Comparison of ENCODE assay signal across 27 cellular contexts in the genomic region with DNA sequence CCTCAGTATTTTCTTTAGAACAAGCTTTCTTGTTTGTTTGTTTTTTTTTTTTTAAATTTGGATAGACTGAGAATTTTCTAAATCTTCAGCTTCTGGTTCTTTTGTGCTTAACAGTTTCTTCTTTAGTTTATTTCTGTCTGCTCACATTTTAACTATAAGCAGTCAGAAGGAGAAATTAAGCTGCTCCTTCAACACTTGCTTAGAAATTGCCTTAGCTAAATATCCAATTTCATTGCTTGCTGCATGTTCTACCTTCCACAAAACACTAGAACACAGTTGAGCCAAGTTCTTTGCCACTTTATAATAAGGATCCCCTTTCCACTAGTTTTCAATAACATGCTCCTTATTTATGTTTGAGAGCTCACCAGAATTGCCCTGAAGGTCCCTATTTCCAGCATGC.
"Had no signal": no experiment of that assay in that cellular context is flagged by ENCODE, and none has a peak within 500 bp of the region (broad histone marks: within the 10 kb centered on the region; RNA-seq: fewer than 3 reads in every experiment).

No MANE protein-coding gene starts in this region.

- H3K27ac ChIP-seq: stomach, suprapubic skin, testis, thoracic aorta, thyroid gland, tibial artery, tibial nerve, upper lobe of left lung, upper lobe of right lung, uterus, vagina had no signal

- ATAC-seq: stimulated activated effector memory CD8-positive, alpha-beta T cell treated with anti-CD3 and anti-CD28 coated beads, Interleukin-12 subunit alpha, Interleukin-12 subunit beta, amount 100 ng/mL, for 72 hours; stimulated activated memory B cell treated with anti-CD40 and anti-IgM and Interleukin-4, amounts not matched to agents 10 μg/mL and 1 μg/mL and 100 μg/mL, for 72 hours; stimulated activated naive B cell treated with anti-CD40 and anti-IgM and Interleukin-4, amounts not matched to agents 10 μg/mL and 1 μg/mL and 100 μg/mL, for 72 hours; stimulated activated naive CD8-positive, alpha-beta T cell treated with anti-CD3 and anti-CD28 coated beads, Interleukin-15, amount 100 ng/mL, for 72 hours; stimulated activated naive CD8-positive, alpha-beta T cell treated with anti-CD3 and anti-CD28 coated beads, Interleukin-15, Interleukin-2, amounts not matched to agents 100 U/mL and 50 U/mL, for 24 hours; upper lobe of right lung had no signal

- H3K27me3 ChIP-seq: stomach, suprapubic skin, testis, thyroid gland, tibial artery, tibial nerve, transverse colon, upper lobe of left lung, upper lobe of right lung, uterus, vagina had no signal

- H3K36me3 ChIP-seq: uterus had no signal

- DNase-seq: stimulated activated CD4-positive, alpha-beta T cell treated with anti-CD3 and anti-CD28 coated beads, Interleukin-2, amount 100 ng/mL, for 48 hours; stimulated activated CD4-positive, alpha-beta T cell treated with anti-CD3 and anti-CD28 coated beads, Interleukin-4, amount 100 ng/mL, for 1 hour; stimulated activated CD4-positive, alpha-beta T cell treated with anti-CD3 and anti-CD28 coated beads, Interleukin-4, amount 100 ng/mL, for 24 hours; stimulated activated CD4-positive, alpha-beta T cell treated with anti-CD3 and anti-CD28 coated beads, Interleukin-4, amount 100 ng/mL, for 4 hours; stimulated activated CD8-positive, alpha-beta memory T cell treated with anti-CD3 and anti-CD28 coated beads, Interleukin-4, amount 100 ng/mL, for 48 hours; stimulated activated naive B cell treated with anti-CD40 and anti-IgM and Interleukin-4, amounts not matched to agents 10 μg/mL and 1 μg/mL and 100 μg/mL, for 72 hours; stimulated activated naive CD4-positive, alpha-beta T cell; stimulated activated naive CD4-positive, alpha-beta T cell treated with Interleukin-2 at 50 U/mL for 16 hours; stimulated activated naive CD8-positive, alpha-beta T cell treated with anti-CD3 and anti-CD28 coated beads, Interleukin-15, amount 100 ng/mL, for 72 hours; stimulated activated naive CD8-positive, alpha-beta T cell treated with anti-CD3 and anti-CD28 coated beads, Interleukin-15, Interleukin-2, amounts not matched to agents 100 U/mL and 50 U/mL, for 24 hours; stomach; substantia nigra; testis; thyroid gland; tibial artery; transverse colon; trophoblast cell; upper lobe of left lung; upper lobe of right lung; uterus had no signal

- H3K4me3 ChIP-seq: stomach, suprapubic skin, testis, thoracic aorta, thyroid gland, tibial artery, tibial nerve, transverse colon, upper lobe of left lung, upper lobe of right lung, uterus, vagina had no signal

- FAIRE-seq: urothelium cell line had no signal

- H3K4me1 ChIP-seq: stomach, suprapubic skin, testis, thyroid gland, tibial nerve, upper lobe of left lung, upper lobe of right lung, uterus, vagina had no signal

- H3K9me3 ChIP-seq: stomach, suprapubic skin, testis, thoracic aorta, thyroid gland, transverse colon, upper lobe of left lung, upper lobe of right lung, uterus, vagina had no signal
